Comparison of ENCODE assay signal across 26 cellular contexts in the genomic region with DNA sequence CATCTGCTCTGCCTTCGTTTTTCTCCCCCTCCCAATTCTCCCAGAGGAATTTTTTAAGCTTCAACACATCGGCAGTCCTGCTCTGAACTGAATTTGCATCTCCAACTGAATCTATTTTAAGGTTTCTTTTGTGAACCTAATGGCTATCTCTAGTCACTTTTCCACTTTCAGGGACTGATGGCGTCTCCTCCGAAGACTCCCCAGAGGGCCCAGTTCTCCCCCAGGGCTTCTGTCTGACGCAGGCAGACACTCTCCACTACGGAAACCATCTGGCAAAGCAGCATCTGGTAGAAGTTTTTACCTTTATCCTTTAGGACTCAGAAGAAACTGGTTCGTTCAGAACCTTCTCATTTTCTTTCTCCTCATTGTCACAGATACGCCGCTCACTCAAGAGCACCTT.
DNase-seq lines count a peak whose midpoint lies in the region; ATAC-seq, FAIRE-seq and TF ChIP-seq lines count a peak whose summit lies in the region.
"Had no signal": no experiment of that assay in that cellular context is flagged by ENCODE, and none has a peak within 500 bp of the region (broad histone marks: within the 10 kb centered on the region; RNA-seq: fewer than 3 reads in every experiment).

No MANE protein-coding gene starts in this region.

- no peak overlapping the region for H2AK5ac ChIP-seq in H1 (ENCODE audit: low read depth, low read length)

- no peaks in the 10 kb centered on the region for H3K79me1 ChIP-seq in H1 (ENCODE audit: low read depth, low read length)

- DNase-seq in Right ventricle myocardium superior (peak; percentile 41), right atrium auricular region (ENCODE audit: low spot score) (no peak), NCI-H2171 treated with DMSO at 0.1 percent for 48 hours (lab: John Stamatoyannopoulos, UW) (peak; percentile 69), H1 (ENCODE audit: low read depth in 1 of 2, low spot score in 2 of 2) (no peak), neural crest cell (ENCODE audit: low read depth, low spot score) (no peak), ecto neural progenitor cell (ENCODE audit: low spot score) (no peak), left lobe of liver (ENCODE audit: low spot score) (no peak)
- DNase-seq: Calu3; CD8-positive, alpha-beta memory T cell; EL; GF-D8; GM23248; MG63; NCI-H1417; NCI-H187; NCI-H2107; NCI-H526 treated with DMSO at 0.1 percent for 48 hours had no signal

- H3K9me3 ChIP-seq in right atrium auricular region (no peaks in the 10 kb centered on the region), H1 (ENCODE audit: insufficient read depth in 2 of 2, low read depth in 1 of 2, low read length in 1 of 2) (no peaks in the 10 kb centered on the region)
- H3K9me3 ChIP-seq: MG63 had no signal

- H3K4me1 ChIP-seq in right atrium auricular region (no peaks in the 10 kb centered on the region), H1 (replicated peaks in 1 of 4; ENCODE audit: control insufficient read depth in 3 of 4, insufficient read depth in 4 of 4, low read length in 3 of 4) (peaks cover 0 to 4% (median 0%) of the 10 kb centered on the region in 4 experiments; a peak in 1 of 7 replicates)

- H3K18ac ChIP-seq in H1 (ENCODE audit: extremely low read depth, low read length) = no peak overlapping the region

- no peak for TF ChIP-seq POLR2A in H1 (IDR thresholded peaks at IDR 0.05; ENCODE audit: control extremely low read depth in 1 of 2, low read depth in 2 of 2, low read length in 2 of 2)

- no peak overlapping the region for H3K23ac ChIP-seq in H1 (ENCODE audit: insufficient read length)

- H4K20me1 ChIP-seq in H1 (replicated peaks in 1 of 2; ENCODE audit: control insufficient read depth in 1 of 2, insufficient read depth in 2 of 2, low read length in 2 of 2) = no peaks in the 10 kb centered on the region

- peaks cover 46% of the 10 kb centered on the region for H3K4me1 Mint-ChIP-seq in neural crest cell
- H3K4me1 Mint-ChIP-seq: CD8-positive, alpha-beta memory T cell had no signal

- TF ChIP-seq EP300 in H1 (IDR thresholded peaks at IDR 0.05; ENCODE audit: borderline replicate concordance in 1 of 2, low read depth in 2 of 2, low read length in 2 of 2) = no peak

- H3K36me3 Mint-ChIP-seq in neural crest cell (ENCODE audit: low read depth) = no peaks in the 10 kb centered on the region
- H3K36me3 Mint-ChIP-seq: CD8-positive, alpha-beta memory T cell had no signal

- H4K8ac ChIP-seq in H1 (ENCODE audit: extremely low read depth, insufficient read depth, low read length) = no peak overlapping the region; the same call in 1 of the 2 replicates

- H3K9me3 Mint-ChIP-seq in neural crest cell = no peaks in the 10 kb centered on the region

- no peak overlapping the region for H3K9ac ChIP-seq in H1 (replicated peaks in 1 of 4; ENCODE audit: extremely low read depth in 1 of 4, low read depth in 3 of 4, low read length in 3 of 4)
- H3K9ac ChIP-seq: GM23248 had no signal

- POLR2A ChIA-PET in H1 (lab: Charles Lee; ENCODE audit: partially characterized antibody) = no interaction called here

- intact Hi-C loops in Right ventricle myocardium superior (cut with DNase I) = no loop called here

- H3K23me2 ChIP-seq in H1 (ENCODE audit: low read depth, low read length) = no peaks in the 10 kb centered on the region

- no peak overlapping the region for H2BK5ac ChIP-seq in H1 (ENCODE audit: low read depth, low read length)

- no peak overlapping the region for H4K91ac ChIP-seq in H1 (replicated peaks; ENCODE audit: insufficient read length, low read length)

- no peaks in the 10 kb centered on the region for H3K27me3 ChIP-seq in right atrium auricular region
- H3K27me3 ChIP-seq in H1 (replicated peaks in 1 of 4; ENCODE audit: control insufficient read depth in 3 of 4, extremely low read depth in 1 of 4, insufficient read depth in 3 of 4, low read length in 3 of 4) = no peaks in the 10 kb centered on the region
- H3K27me3 ChIP-seq: MG63 had no signal

- no peak overlapping the region for H3K4me3 ChIP-seq in right atrium auricular region
- H3K4me3 ChIP-seq in H1 (ENCODE audit: extremely low read depth in 1 of 4, insufficient read depth in 2 of 4, low read depth in 3 of 4, low read length in 4 of 4) = no peak overlapping the region
- H3K4me3 ChIP-seq: GM23248, K562, MG63 had no signal

- CTCF ChIA-PET in H1 (lab: Charles Lee; ENCODE audit: partially characterized antibody) = interaction anchor here (0.9 to 6.9 kb wide), 11 partner anchors 11 to 153 kb away, joined by 3 to 85 read pairs (median 4); no protein-coding TSS in a partner anchor

- H3K14ac ChIP-seq in H1 (ENCODE audit: insufficient read length) = no peak overlapping the region

- TF ChIP-seq RAD21 in H1 (IDR thresholded peaks at IDR 0.05 in 1 of 2, conservative IDR thresholded peaks at IDR 0.05 in 1 of 2; ENCODE audit: low read depth in 2 of 2, low read length in 2 of 2) = no peak

- FAIRE-seq in H1 (lab: Jason Lieb, UNC) = no peak
- FAIRE-seq: A204.1, HepG2, K562 had no signal

- peak overlapping the region; percentile 60; the same call in 1 of the 2 replicates for H2AFZ ChIP-seq in H1 (ENCODE audit: low read length)
- H2AFZ ChIP-seq: GM23248 had no signal

- H2BK15ac ChIP-seq in H1 (ENCODE audit: low read length) = no peak overlapping the region

- H4K5ac ChIP-seq in H1 (ENCODE audit: insufficient read length, low read depth, low read length) = no peak overlapping the region

- TF ChIP-seq CTCF in right atrium auricular region (IDR thresholded peaks at IDR 0.05) (no peak), H1 (IDR thresholded peaks at IDR 0.05; ENCODE audit: control extremely low read depth in 1 of 3, insufficient read depth in 1 of 3, low read depth in 1 of 3, low read length in 3 of 3) (no peak), neural crest cell (conservative IDR thresholded peaks at IDR 0.05) (no peak)

- H2BK120ac ChIP-seq in H1 (replicated peaks; ENCODE audit: low read depth, low read length) = no peak overlapping the region

- 75% methylated on average over 9 of the region's 9 CpGs; no CpG with 5 or more reads in 1 of the 2 experiments for WGBS in H1 (ENCODE audit: extremely low coverage in 1 of 2, insufficient coverage in 1 of 2, insufficient read length in 1 of 2, insufficient replicate concordance in 2 of 2, low coverage in 1 of 2, low lambda C conversion rate in 2 of 2, missing lambda C conversion rate in 1 of 2), 2 experiments

- no peak overlapping the region for H3K4ac ChIP-seq in H1 (replicated peaks; ENCODE audit: insufficient read length, low read depth, low read length)

- peak; percentile 46 for ATAC-seq in Right ventricle myocardium superior (ENCODE audit: poor library complexity)
- ATAC-seq in GM19395 (IDR thresholded peaks at IDR 0.05; ENCODE audit: unreplicated experiment) = no peak
- no peak for ATAC-seq in left lobe of liver
- ATAC-seq: HCT116, HepG2, K562, SK-N-SH treated with all-trans-retinoic acid at 6 μM for 48 hours had no signal

- H3K56ac ChIP-seq in H1 (replicated peaks; ENCODE audit: insufficient read length, low read depth, low read length) = no peak overlapping the region

- no peak overlapping the region for H3K4me3 Mint-ChIP-seq in neural crest cell
- H3K4me3 Mint-ChIP-seq: CD8-positive, alpha-beta memory T cell had no signal

- H3K27ac Mint-ChIP-seq in neural crest cell (ENCODE audit: unreplicated experiment) = peak overlapping the region; percentile 38
- H3K27ac Mint-ChIP-seq: CD8-positive, alpha-beta memory T cell had no signal

- no peak overlapping the region for H2BK20ac ChIP-seq in H1 (ENCODE audit: low read length)

- H3K36me3 ChIP-seq in right atrium auricular region (no peaks in the 10 kb centered on the region), H1 (ENCODE audit: control insufficient read depth in 2 of 4, insufficient read depth in 4 of 4, low read length in 3 of 4) (no peaks in the 10 kb centered on the region)
- H3K36me3 ChIP-seq: MG63 had no signal

- H2BK12ac ChIP-seq in H1 (ENCODE audit: low read depth, low read length) = no peak overlapping the region

- no peaks in the 10 kb centered on the region for H3K79me2 ChIP-seq in H1 (ENCODE audit: control insufficient read depth in 1 of 2, insufficient read depth in 2 of 2, low read length in 2 of 2)

- H3K27ac ChIP-seq in right atrium auricular region (no peak overlapping the region), H1 (ENCODE audit: low read depth, low read length) (no peak overlapping the region)
- H3K27ac ChIP-seq: C4-2B, GM23248, HL-60, RWPE1 had no signal

- no peak overlapping the region for H3K4me2 ChIP-seq in H1 (ENCODE audit: insufficient read depth in 1 of 2, low read depth in 2 of 2, low read length in 2 of 2)

- H3K27me3 Mint-ChIP-seq in neural crest cell (ENCODE audit: low read depth) = no peaks in the 10 kb centered on the region
- H3K27me3 Mint-ChIP-seq: CD8-positive, alpha-beta memory T cell had no signal

TF ChIP-seq in H1, 55 proteins besides CTCF, POLR2A, EP300 and RAD21 (continues in another document):
- TF ChIP-seq BCL11A (IDR thresholded peaks at IDR 0.05; ENCODE audit: low read depth in 2 of 2, low read length in 2 of 2) (no peak), RFX5 (IDR thresholded peaks at IDR 0.05; ENCODE audit: borderline replicate concordance, low read depth, low read length) (no peak), ZNF274 (IDR thresholded peaks at IDR 0.05; ENCODE audit: borderline replicate concordance, extremely low read depth, low read length) (no peak), CHD2 (IDR thresholded peaks at IDR 0.05; ENCODE audit: low read length) (no peak), EGR1 (IDR thresholded peaks at IDR 0.05; ENCODE audit: borderline replicate concordance, low read depth, low read length) (no peak), SUZ12 (IDR thresholded peaks at IDR 0.05; ENCODE audit: low read length) (no peak), EZH2 (IDR thresholded peaks at IDR 0.05; ENCODE audit: low read depth, low read length, severe bottlenecking) (no peak), SRF (IDR thresholded peaks at IDR 0.05; ENCODE audit: low read depth, low read length) (no peak), GTF2F1 (IDR thresholded peaks at IDR 0.05; ENCODE audit: borderline replicate concordance, low read depth, low read length) (no peak), SIX5 (IDR thresholded peaks at IDR 0.05; ENCODE audit: low read depth, low read length) (no peak), CREB1 (IDR thresholded peaks at IDR 0.05) (no peak), SIN3A (conservative IDR thresholded peaks at IDR 0.05 in 1 of 2, IDR thresholded peaks at IDR 0.05 in 1 of 2; ENCODE audit: low read depth in 1 of 2, low read length in 2 of 2) (no peak), CBX5 (IDR thresholded peaks at IDR 0.05; ENCODE audit: low read depth, low read length) (no peak), CEBPB (IDR thresholded peaks at IDR 0.05; ENCODE audit: low read depth, low read length) (no peak), BRCA1 (IDR thresholded peaks at IDR 0.05; ENCODE audit: low read depth, low read length) (no peak)
- TF ChIP-seq, protein P1, sequence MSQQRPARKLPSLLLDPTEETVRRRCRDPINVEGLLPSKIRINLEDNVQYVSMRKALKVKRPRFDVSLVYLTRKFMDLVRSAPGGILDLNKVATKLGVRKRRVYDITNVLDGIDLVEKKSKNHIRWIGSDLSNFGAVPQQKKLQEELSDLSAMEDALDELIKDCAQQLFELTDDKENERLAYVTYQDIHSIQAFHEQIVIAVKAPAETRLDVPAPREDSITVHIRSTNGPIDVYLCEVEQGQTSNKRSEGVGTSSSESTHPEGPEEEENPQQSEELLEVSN (IDR thresholded peaks at IDR 0.05) = no peak

Comparison
In these comparisons a context has a peak if more than half of its experiments do, and no peak if none do; other contexts are left out.
1. DNase-seq: peak in Right ventricle myocardium superior (single experiment) and NCI-H2171 treated with DMSO at 0.1 percent for 48 hours (single experiment); none in right atrium auricular region (single experiment), H1 (0 of 2), neural crest cell (single experiment), ecto neural progenitor cell (single experiment) and left lobe of liver (single experiment).